ENCODE assay signal across 31 cellular contexts in the genomic region with DNA sequence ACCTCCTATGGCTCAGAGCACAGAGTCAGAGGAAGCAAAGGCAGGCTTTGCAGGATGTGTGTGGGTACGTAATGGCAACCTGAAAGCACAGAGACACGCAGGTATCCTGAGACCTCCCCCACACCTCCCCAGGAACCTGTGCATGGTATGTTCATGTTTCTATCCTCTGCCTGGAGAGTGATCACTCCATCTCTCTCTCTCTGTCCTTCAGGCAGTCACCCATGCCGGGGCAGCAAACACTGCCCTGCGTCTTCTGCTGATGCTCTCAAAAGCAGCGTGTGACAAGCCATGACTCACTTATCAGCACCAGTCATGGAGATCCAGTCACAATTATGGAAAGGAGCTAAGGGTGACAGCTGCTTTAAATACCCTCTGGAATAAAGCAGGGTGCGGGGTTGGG. TPM values are rescaled to one million over a fixed set of nuclear protein-coding genes. Genes with fewer than 3 reads are reported as not detected.
DNase-seq lines count a peak whose midpoint lies in the region; ATAC-seq, FAIRE-seq and TF ChIP-seq lines count a peak whose summit lies in the region.
"Had no signal": no experiment of that assay in that cellular context is flagged by ENCODE, and none has a peak within 500 bp of the region (broad histone marks: within the 10 kb centered on the region; RNA-seq: fewer than 3 reads in every experiment).

No MANE protein-coding gene starts in this region.

- TF ChIP-seq CTCF in K562 (IDR thresholded peaks at IDR 0.05 in 2 of 3, conservative IDR thresholded peaks at IDR 0.05 in 1 of 3; ENCODE audit: insufficient read depth in 2 of 3, low read depth in 1 of 3, low read length in 3 of 3), result no peak

- H3K27ac Mint-ChIP-seq in CD8-positive, alpha-beta memory T cell, result no peak overlapping the region
- H3K27ac Mint-ChIP-seq: activated CD4-positive, alpha-beta memory T cell treated with anti-CD3 and anti-CD28 coated beads, Interleukin-2, amount 10 ng/mL, durations not matched to agents 7 days and 5 days; dendritic cell treated with granulocyte-macrophage colony-stimulating factor and Interleukin-4, amounts not matched to agents 40 ng/mL and 50 ng/mL, for 4 days; stimulated activated naive B cell treated with anti-CD40 and anti-IgM and Interleukin-4, amounts not matched to agents 10 μg/mL and 1 μg/mL and 100 μg/mL, for 72 hours had no signal

- peaks cover 7 to 14% of the 10 kb centered on the region in 2 donors for H3K27me3 Mint-ChIP-seq in CD8-positive, alpha-beta memory T cell

- H3K4me1 ChIP-seq in K562 (replicated peaks in 1 of 2; ENCODE audit: control insufficient read depth in 2 of 2, insufficient read depth in 2 of 2, low read length in 2 of 2), result no peaks in the 10 kb centered on the region
- H3K4me1 ChIP-seq in CD8-positive, alpha-beta memory T cell (ENCODE audit: insufficient read depth, low read length), result peaks cover 3% of the 10 kb centered on the region
- H3K4me1 ChIP-seq: BLaER1 treated with 17β-estradiol and CSF1 and Interleukin-3, amounts not matched to agents 10 nM and 100 nM; sigmoid colon had no signal

- FAIRE-seq in K562 (lab: Jason Lieb, UNC), result no peak
- FAIRE-seq: astrocyte, keratinocyte had no signal

- in situ Hi-C loops in K562 (cut with MboI), result loop anchor here (10.0 kb wide), 1 partner anchor 379 kb away; no protein-coding TSS in a partner anchor

- H3K4me1 Mint-ChIP-seq in CD8-positive, alpha-beta memory T cell, result no peaks in the 10 kb centered on the region
- H3K4me1 Mint-ChIP-seq: activated CD4-positive, alpha-beta memory T cell treated with anti-CD3 and anti-CD28 coated beads, Interleukin-2, amount 10 ng/mL, durations not matched to agents 7 days and 5 days; IgD-negative memory B cell; stimulated activated naive B cell treated with anti-CD40 and anti-IgM and Interleukin-4, amounts not matched to agents 10 μg/mL and 1 μg/mL and 100 μg/mL, for 72 hours had no signal

- no peak overlapping the region for H3K27ac ChIP-seq in K562 (ENCODE audit: extremely low read depth, low read depth, low read length)
- H3K27ac ChIP-seq in CD8-positive, alpha-beta memory T cell (ENCODE audit: low read depth, low read length), result no peak overlapping the region
- H3K27ac ChIP-seq: BLaER1 treated with 17β-estradiol and CSF1 and Interleukin-3, amounts not matched to agents 10 nM and 100 nM; RWPE1; sigmoid colon; SK-N-MC had no signal

- TF ChIP-seq EP300 in K562 (IDR thresholded peaks at IDR 0.05; ENCODE audit: low read length), result no peak

- no TSS peak for BruUV-seq in K562 (replicated peaks; lab: Mats Ljungman, UMichigan)

- no peaks in the 10 kb centered on the region for H3K9me1 ChIP-seq in K562 (ENCODE audit: control insufficient read depth, insufficient read depth, low read length)

- ATAC-seq in K562 (no peak), left ventricle myocardium superior (peak; percentile 88), GM21529 (IDR thresholded peaks at IDR 0.05; ENCODE audit: unreplicated experiment) (no peak)
- ATAC-seq: mucosa of descending colon; stimulated activated naive B cell treated with anti-CD40 and anti-IgM and Interleukin-4, amounts not matched to agents 10 μg/mL and 1 μg/mL and 100 μg/mL, for 72 hours had no signal

- intact Hi-C loops in K562 (cut with micrococcal nuclease), result loop anchor here (10.0 kb wide), 1 partner anchor 119 kb away; no protein-coding TSS in a partner anchor
- intact Hi-C loops in left ventricle myocardium superior (cut with micrococcal nuclease), result no loop called here

- H3K79me2 ChIP-seq in K562 (ENCODE audit: control insufficient read depth, insufficient read depth, low read length), result no peaks in the 10 kb centered on the region

- POLR2A ChIA-PET in K562 (lab: Yijun Ruan, JAX), result interaction anchor here (1.0 kb wide), 1 partner anchor 11 kb away, joined by 3 read pairs; no protein-coding TSS in a partner anchor
- POLR2A ChIA-PET in CD8-positive, alpha-beta memory T cell (lab: Charles Lee), result no interaction called here

- H3K4me2 ChIP-seq in K562 (ENCODE audit: insufficient read depth, low read length), result no peak overlapping the region
- H3K4me2 ChIP-seq: BLaER1 treated with 17β-estradiol and CSF1 and Interleukin-3, amounts not matched to agents 10 nM and 100 nM had no signal

- H3K9ac ChIP-seq in K562 (ENCODE audit: insufficient read depth in 1 of 2, low read depth in 2 of 2, low read length in 2 of 2), result no peak overlapping the region
- H3K9ac ChIP-seq: BLaER1 treated with 17β-estradiol and CSF1 and Interleukin-3, amounts not matched to agents 10 nM and 100 nM had no signal

- no peaks in the 10 kb centered on the region for H3K9me3 ChIP-seq in K562 (replicated peaks; ENCODE audit: control insufficient read depth, insufficient read depth, low read depth, low read length)
- no peaks in the 10 kb centered on the region for H3K9me3 ChIP-seq in CD8-positive, alpha-beta memory T cell (ENCODE audit: low read length)
- H3K9me3 ChIP-seq: mucosa of descending colon, sigmoid colon had no signal

- CTCF ChIA-PET in K562 (lab: Yijun Ruan, JAX; ENCODE audit: low intra/inter-chr PET ratio), result no interaction called here
- CTCF ChIA-PET in CD8-positive, alpha-beta memory T cell (lab: Charles Lee), result no interaction called here

- H3K4me3 Mint-ChIP-seq in CD8-positive, alpha-beta memory T cell, result no peak overlapping the region
- H3K4me3 Mint-ChIP-seq: activated CD4-positive, alpha-beta memory T cell treated with anti-CD3 and anti-CD28 coated beads, Interleukin-2, amount 10 ng/mL, durations not matched to agents 7 days and 5 days; dendritic cell treated with granulocyte-macrophage colony-stimulating factor and Interleukin-4, amounts not matched to agents 40 ng/mL and 50 ng/mL, for 4 days; IgD-negative memory B cell; stimulated activated naive B cell treated with anti-CD40 and anti-IgM and Interleukin-4, amounts not matched to agents 10 μg/mL and 1 μg/mL and 100 μg/mL, for 72 hours had no signal

- no peaks in the 10 kb centered on the region for H3K36me3 ChIP-seq in K562 (ENCODE audit: control insufficient read depth, insufficient read depth, low read length)
- H3K36me3 ChIP-seq in CD8-positive, alpha-beta memory T cell (ENCODE audit: insufficient read depth, low read length), result no peaks in the 10 kb centered on the region
- H3K36me3 ChIP-seq: BLaER1 treated with 17β-estradiol and CSF1 and Interleukin-3, amounts not matched to agents 10 nM and 100 nM; sigmoid colon had no signal

- H2AFZ ChIP-seq in K562 (ENCODE audit: low read depth, low read length), result no peak overlapping the region

- H3K4me3 ChIP-seq in K562, result no peak overlapping the region
- H3K4me3 ChIP-seq in CD8-positive, alpha-beta memory T cell (ENCODE audit: low read length), result no peak overlapping the region
- H3K4me3 ChIP-seq: BLaER1 treated with 17β-estradiol and CSF1 and Interleukin-3, amounts not matched to agents 10 nM and 100 nM; lung; mucosa of descending colon; sigmoid colon; SK-N-MC had no signal

- peak; percentile 37 for DNase-seq in HT1080 (ENCODE audit: low read depth)
- no peak for DNase-seq in K562 (ENCODE audit: extremely low read depth in 1 of 4, low spot score in 3 of 4)
- no peak for DNase-seq in left ventricle myocardium superior
- DNase-seq in putamen (ENCODE audit: low spot score), result peak; percentile 42
- no peak for DNase-seq in NOMO-1 treated with DMSO at 0.1 percent for 48 hours (lab: John Stamatoyannopoulos, UW; ENCODE audit: unreplicated experiment)
- DNase-seq in NOMO-1 (lab: John Stamatoyannopoulos, UW; ENCODE audit: unreplicated experiment in 2 of 2), result no peak
- DNase-seq in CD8-positive, alpha-beta memory T cell, result no peak
- DNase-seq: activated CD4-positive, alpha-beta memory T cell treated with anti-CD3 and anti-CD28 coated beads, Interleukin-2, amount 10 ng/mL, durations not matched to agents 7 days and 5 days; activated CD4-positive, alpha-beta T cell treated with anti-CD3 and anti-CD28 coated beads for 1 hour; activated gamma-delta T cell; Calu3; central memory CD4-positive, alpha-beta T cell; GOT3; mucosa of descending colon; NCI-H1105; NCI-H2029 treated with DMSO at 0.1 percent for 48 hours; NCI-H2227 treated with DMSO at 0.1 percent for 48 hours; NCI-H526 treated with DMSO at 0.1 percent for 48 hours; sigmoid colon; stimulated activated CD4-positive, alpha-beta T cell treated with anti-CD3 and anti-CD28 coated beads, Interleukin-4, amount 100 ng/mL, for 4 hours; stimulated activated naive B cell treated with anti-CD40 and anti-IgM and Interleukin-4, amounts not matched to agents 10 μg/mL and 1 μg/mL and 100 μg/mL, for 72 hours; T-helper 2 cell had no signal

- WGBS in K562 (ENCODE audit: insufficient coverage, low coverage, missing lambda C conversion rate), result 2% methylated on average over 6 of the region's 6 CpGs

- no peak for TF ChIP-seq RAD21 in K562 (CRISPR knock-in tag; conservative IDR thresholded peaks at IDR 0.05 in 1 of 2, IDR thresholded peaks at IDR 0.05 in 1 of 2)

- H4K20me1 ChIP-seq in K562 (replicated peaks; ENCODE audit: control insufficient read depth, insufficient read depth, low read length), result peaks cover 6% of the 10 kb centered on the region; the same call in 1 of the 2 replicates
- H4K20me1 ChIP-seq: BLaER1 treated with 17β-estradiol and CSF1 and Interleukin-3, amounts not matched to agents 10 nM and 100 nM had no signal

- H3K27me3 ChIP-seq in K562 (ENCODE audit: control insufficient read depth in 2 of 2, insufficient read depth in 2 of 2, low read length in 2 of 2), result peaks cover 7 to 50% of the 10 kb centered on the region in 2 experiments; a peak in 4 of 5 replicates
- H3K27me3 ChIP-seq in CD8-positive, alpha-beta memory T cell (ENCODE audit: insufficient read depth, low read length, poor library complexity, severe bottlenecking), result no peaks in the 10 kb centered on the region
- H3K27me3 ChIP-seq: BLaER1 treated with 17β-estradiol and CSF1 and Interleukin-3, amounts not matched to agents 10 nM and 100 nM; sigmoid colon had no signal

- H3K9me3 Mint-ChIP-seq in CD8-positive, alpha-beta memory T cell, result no peaks in the 10 kb centered on the region
- H3K9me3 Mint-ChIP-seq: activated CD4-positive, alpha-beta memory T cell treated with anti-CD3 and anti-CD28 coated beads, Interleukin-2, amount 10 ng/mL, durations not matched to agents 7 days and 5 days; dendritic cell treated with granulocyte-macrophage colony-stimulating factor and Interleukin-4, amounts not matched to agents 40 ng/mL and 50 ng/mL, for 4 days; stimulated activated naive B cell treated with anti-CD40 and anti-IgM and Interleukin-4, amounts not matched to agents 10 μg/mL and 1 μg/mL and 100 μg/mL, for 72 hours had no signal

- TF ChIP-seq POLR2A in K562 (conservative IDR thresholded peaks at IDR 0.05), result no peak

- H3K36me3 Mint-ChIP-seq in CD8-positive, alpha-beta memory T cell, result no peaks in the 10 kb centered on the region
- H3K36me3 Mint-ChIP-seq: stimulated activated naive B cell treated with anti-CD40 and anti-IgM and Interleukin-4, amounts not matched to agents 10 μg/mL and 1 μg/mL and 100 μg/mL, for 72 hours had no signal

RNA-seq across cellular contexts. Expression of a gene that starts 52.7 kb away (rescaled TPM):
- 21.6 and 36.4 TPM in 2 replicates for total RNA-seq in HT1080 (2014; rRNA removed; shearing (Covaris generic))
- polyA plus RNA-seq in HT1080 (2015; cell fraction: cytosol; rRNA removed), result 33.2 and 34.5 TPM in 2 replicates
- polyA plus RNA-seq in HT1080 (2015; cell fraction: nucleus; rRNA removed), result 19.7 and 21.2 TPM in 2 replicates
- 4.8 and 6.2 TPM in 2 replicates for total RNA-seq in K562 (2011; cell fraction: chromatin; rRNA removed; ENCODE audit: low replicate concordance)
- total RNA-seq in K562 (2011; cell fraction: nucleolus; rRNA removed), result 3.4 and 4.7 TPM in 2 replicates
- 4.8 and 5.7 TPM in 2 replicates for total RNA-seq in K562 (2011; cell fraction: nucleoplasm; rRNA removed)
- 16.6 and 23.7 TPM in 2 replicates for total RNA-seq in K562 (2014; rRNA removed)
- 23.7 and 25.8 TPM in 2 replicates for total RNA-seq in K562 (2014; rRNA removed; fragmentation: Illumina TruSeq; extraction: Trizol)
- total RNA-seq in K562 (2015; rRNA removed; fragmentation: Illumina TruSeq; extraction: Trizol), result 25.4 and 26.9 TPM in 2 replicates
- 21.3 and 22.9 TPM in 2 replicates for total RNA-seq in K562 (2021)
- polyA plus RNA-seq in K562 (2011; rRNA removed), result 22.3 and 22.4 TPM in 2 replicates
- 8.3 and 17.8 TPM in 2 replicates for polyA plus RNA-seq in K562 (2011; cell fraction: cytosol; rRNA removed)
- 3.4 and 5.7 TPM in 2 replicates for polyA plus RNA-seq in K562 (2011; cell fraction: nucleus; rRNA removed)
- polyA plus RNA-seq in K562 (2012), result 25.5 and 32.5 TPM in 2 replicates
- 38.4 and 41.6 TPM in 2 replicates for polyA plus RNA-seq in K562 (2014; fragmentation: Illumina TruSeq; extraction: Trizol)
- polyA plus RNA-seq in K562 (2014; fragmentation: Nextera tagmentation; extraction: Ambion mirVana), result 10 to 100 TPM; 72.0 to 76.7 TPM
- 36.0 and 40.5 TPM in 2 replicates for polyA plus RNA-seq in K562 (2014; rRNA removed)
- 21.9 and 22.1 TPM in 2 replicates for polyA minus RNA-seq in K562 (2011; rRNA and poly(A)+ RNA removed)
- 7.0 and 8.6 TPM in 2 replicates for polyA minus RNA-seq in K562 (2011; cell fraction: cytosol; rRNA and poly(A)+ RNA removed)
- 2.6 and 4.2 TPM in 2 replicates for polyA minus RNA-seq in K562 (2011; cell fraction: nucleus; rRNA and poly(A)+ RNA removed)
- total RNA-seq in left ventricle myocardium superior, result 23.7 TPM
- 10 to 100 TPM; 46.5 to 54.1 TPM for total RNA-seq in CD8-positive, alpha-beta memory T cell
- 52.0 TPM for polyA plus RNA-seq in CD8-positive, alpha-beta memory T cell

Comparison
In these comparisons a context has a peak if more than half of its experiments do, and no peak if none do; other contexts are left out.
1. DNase-seq: peak in HT1080 (single experiment) and putamen (single experiment); none in K562 (0 of 4), left ventricle myocardium superior (single experiment), NOMO-1 treated with DMSO at 0.1 percent for 48 hours (single experiment), NOMO-1 (0 of 2) and CD8-positive, alpha-beta memory T cell (0 of 5).